In the genomic region with DNA sequence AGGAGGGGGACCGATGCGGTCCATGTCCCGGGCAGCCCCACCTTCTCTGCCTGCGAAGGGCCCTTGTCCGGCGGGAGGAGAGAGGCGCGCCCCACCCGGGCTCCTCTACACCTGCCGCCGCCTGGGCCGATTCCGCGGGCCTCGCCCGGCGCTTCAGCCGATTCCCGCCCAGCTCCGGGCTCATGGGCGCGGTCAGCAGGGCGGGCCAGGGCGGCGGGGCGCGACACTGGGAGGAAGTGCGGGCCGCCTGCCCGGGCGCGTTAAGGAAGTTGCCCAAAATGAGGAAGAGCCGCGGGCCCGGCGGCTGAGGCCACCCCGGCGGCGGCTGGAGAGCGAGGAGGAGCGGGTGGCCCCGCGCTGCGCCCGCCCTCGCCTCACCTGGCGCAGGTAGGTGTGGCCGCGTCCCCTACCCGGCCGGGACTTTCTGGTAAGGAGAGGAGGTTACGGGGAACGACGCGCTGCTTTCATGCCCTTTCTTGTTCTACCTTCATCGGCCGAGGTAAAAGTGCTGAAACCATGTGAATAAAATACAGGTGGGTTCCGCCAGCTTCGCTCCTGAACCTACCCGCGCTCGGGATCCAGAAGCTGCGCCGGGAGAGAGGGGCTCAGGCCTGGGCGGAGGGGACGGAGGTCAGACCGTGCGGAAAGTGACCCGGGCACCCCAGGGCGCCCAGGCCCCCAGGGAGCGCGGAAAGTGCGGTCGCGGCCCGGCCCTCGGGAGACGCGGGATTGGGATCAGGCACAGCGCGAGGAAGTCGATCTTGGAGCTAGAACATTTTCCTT, we compare ENCODE assay signal across 2 cellular contexts.
TF ChIP-seq lines count a peak whose summit lies in the region.

Gene SYK (plus strand): TSS at position 313 of the 783 bp plus-strand sequence. CDS start 42,080 bp downstream, outside the sequence.

TF ChIP-seq in liver, 16 proteins besides CTCF, POLR2A, EP300 and RAD21 (continued from another document):
- TF ChIP-seq, protein P1, sequence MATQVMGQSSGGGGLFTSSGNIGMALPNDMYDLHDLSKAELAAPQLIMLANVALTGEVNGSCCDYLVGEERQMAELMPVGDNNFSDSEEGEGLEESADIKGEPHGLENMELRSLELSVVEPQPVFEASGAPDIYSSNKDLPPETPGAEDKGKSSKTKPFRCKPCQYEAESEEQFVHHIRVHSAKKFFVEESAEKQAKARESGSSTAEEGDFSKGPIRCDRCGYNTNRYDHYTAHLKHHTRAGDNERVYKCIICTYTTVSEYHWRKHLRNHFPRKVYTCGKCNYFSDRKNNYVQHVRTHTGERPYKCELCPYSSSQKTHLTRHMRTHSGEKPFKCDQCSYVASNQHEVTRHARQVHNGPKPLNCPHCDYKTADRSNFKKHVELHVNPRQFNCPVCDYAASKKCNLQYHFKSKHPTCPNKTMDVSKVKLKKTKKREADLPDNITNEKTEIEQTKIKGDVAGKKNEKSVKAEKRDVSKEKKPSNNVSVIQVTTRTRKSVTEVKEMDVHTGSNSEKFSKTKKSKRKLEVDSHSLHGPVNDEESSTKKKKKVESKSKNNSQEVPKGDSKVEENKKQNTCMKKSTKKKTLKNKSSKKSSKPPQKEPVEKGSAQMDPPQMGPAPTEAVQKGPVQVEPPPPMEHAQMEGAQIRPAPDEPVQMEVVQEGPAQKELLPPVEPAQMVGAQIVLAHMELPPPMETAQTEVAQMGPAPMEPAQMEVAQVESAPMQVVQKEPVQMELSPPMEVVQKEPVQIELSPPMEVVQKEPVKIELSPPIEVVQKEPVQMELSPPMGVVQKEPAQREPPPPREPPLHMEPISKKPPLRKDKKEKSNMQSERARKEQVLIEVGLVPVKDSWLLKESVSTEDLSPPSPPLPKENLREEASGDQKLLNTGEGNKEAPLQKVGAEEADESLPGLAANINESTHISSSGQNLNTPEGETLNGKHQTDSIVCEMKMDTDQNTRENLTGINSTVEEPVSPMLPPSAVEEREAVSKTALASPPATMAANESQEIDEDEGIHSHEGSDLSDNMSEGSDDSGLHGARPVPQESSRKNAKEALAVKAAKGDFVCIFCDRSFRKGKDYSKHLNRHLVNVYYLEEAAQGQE (IDR thresholded peaks at IDR 0.05): no peak
- TF ChIP-seq SP1 (IDR thresholded peaks at IDR 0.05) (no peak), JUND (IDR thresholded peaks at IDR 0.05) (no peak), EGR1 (IDR thresholded peaks at IDR 0.05; ENCODE audit: low read depth in 2 of 2) (no peak), HNF4A (conservative IDR thresholded peaks at IDR 0.05) (no peak), MAX (IDR thresholded peaks at IDR 0.05) (no peak), TAF1 (conservative IDR thresholded peaks at IDR 0.05) (no peak)
- TF ChIP-seq, protein P2, sequence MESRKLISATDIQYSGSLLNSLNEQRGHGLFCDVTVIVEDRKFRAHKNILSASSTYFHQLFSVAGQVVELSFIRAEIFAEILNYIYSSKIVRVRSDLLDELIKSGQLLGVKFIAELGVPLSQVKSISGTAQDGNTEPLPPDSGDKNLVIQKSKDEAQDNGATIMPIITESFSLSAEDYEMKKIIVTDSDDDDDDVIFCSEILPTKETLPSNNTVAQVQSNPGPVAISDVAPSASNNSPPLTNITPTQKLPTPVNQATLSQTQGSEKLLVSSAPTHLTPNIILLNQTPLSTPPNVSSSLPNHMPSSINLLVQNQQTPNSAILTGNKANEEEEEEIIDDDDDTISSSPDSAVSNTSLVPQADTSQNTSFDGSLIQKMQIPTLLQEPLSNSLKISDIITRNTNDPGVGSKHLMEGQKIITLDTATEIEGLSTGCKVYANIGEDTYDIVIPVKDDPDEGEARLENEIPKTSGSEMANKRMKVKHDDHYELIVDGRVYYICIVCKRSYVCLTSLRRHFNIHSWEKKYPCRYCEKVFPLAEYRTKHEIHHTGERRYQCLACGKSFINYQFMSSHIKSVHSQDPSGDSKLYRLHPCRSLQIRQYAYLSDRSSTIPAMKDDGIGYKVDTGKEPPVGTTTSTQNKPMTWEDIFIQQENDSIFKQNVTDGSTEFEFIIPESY (IDR thresholded peaks at IDR 0.05): no peak

TF ChIP-seq in HepG2, 621 proteins besides CTCF, POLR2A, EP300 and RAD21 (continued from another document):
- TF ChIP-seq E2F5 (CRISPR knock-in tag; conservative IDR thresholded peaks at IDR 0.05) (no peak), ZNF569 (CRISPR knock-in tag; IDR thresholded peaks at IDR 0.05; ENCODE audit: borderline replicate concordance) (no peak), ZNF883 (CRISPR knock-in tag; IDR thresholded peaks at IDR 0.05; ENCODE audit: not compliant biosample characterization) (no peak), MTF1 (CRISPR knock-in tag; IDR thresholded peaks at IDR 0.05) (no peak), RBAK (CRISPR knock-in tag; IDR thresholded peaks at IDR 0.05) (no peak)
TF ChIP-seq in HepG2: peak in this region for 0.
